Comparison of ENCODE assay signal across 9 cellular contexts in genomic region chr2:159960413-159960812, GRCh38. TPM values are rescaled to one million over a fixed set of nuclear protein-coding genes. Genes with fewer than 3 reads are reported as not detected.
DNase-seq lines count a peak whose midpoint lies in the region; ATAC-seq and TF ChIP-seq lines count a peak whose summit lies in the region.
"Had no signal": no experiment of that assay in that cellular context is flagged by ENCODE, and none has a peak within 500 bp of the region (broad histone marks: within the 10 kb centered on the region; RNA-seq: fewer than 3 reads in every experiment).

No MANE protein-coding gene starts in this region.

- no peak for TF ChIP-seq CTCF in type B pancreatic cell (conservative IDR thresholded peaks at IDR 0.05)

- ATAC-seq in GM21390 (IDR thresholded peaks at IDR 0.05; ENCODE audit: unreplicated experiment) (peak; percentile 39), GM19395 (IDR thresholded peaks at IDR 0.05; ENCODE audit: unreplicated experiment) (no peak), HG03354 (IDR thresholded peaks at IDR 0.05; ENCODE audit: poor library complexity, severe bottlenecking, unreplicated experiment) (no peak)
- ATAC-seq: GM23338 had no signal

- no peaks in the 10 kb centered on the region for H3K36me3 Mint-ChIP-seq in type B pancreatic cell

- H3K4me1 Mint-ChIP-seq in type B pancreatic cell (ENCODE audit: unreplicated experiment): no peaks in the 10 kb centered on the region

- no peak overlapping the region for H3K4me3 Mint-ChIP-seq in type B pancreatic cell
- H3K4me3 Mint-ChIP-seq: GM23338 had no signal

- peaks cover 8% of the 10 kb centered on the region for H3K9me3 Mint-ChIP-seq in type B pancreatic cell
- H3K9me3 Mint-ChIP-seq: GM23338 had no signal

- H3K27ac Mint-ChIP-seq in type B pancreatic cell: no peak overlapping the region
- H3K27ac Mint-ChIP-seq: GM23338 had no signal

- DNase-seq in DMS53 (lab: John Stamatoyannopoulos, UW) (peak; percentile 60), NCI-H226 (peak; percentile 82), glomerular visceral epithelial cell (ENCODE audit: extremely low spot score) (peak; percentile 68), type B pancreatic cell (ENCODE audit: extremely low spot score, unreplicated experiment) (no peak), NCI-H1436 treated with DMSO at 0.1 percent for 48 hours (lab: John Stamatoyannopoulos, UW) (no peak)

- no peaks in the 10 kb centered on the region for H3K27me3 Mint-ChIP-seq in type B pancreatic cell

RNA-seq across cellular contexts. Expression of gene LY75, which starts 55.9 kb away (rescaled TPM):
- 0.29 and 0.74 TPM in 2 replicates for total RNA-seq in type B pancreatic cell (ENCODE audit: low replicate concordance)

Comparison
In these comparisons a context has a peak if more than half of its experiments do, and no peak if none do; other contexts are left out.
1. DNase-seq: peak in DMS53 (single experiment), NCI-H226 (single experiment) and glomerular visceral epithelial cell (single experiment); none in type B pancreatic cell (single experiment) and NCI-H1436 treated with DMSO at 0.1 percent for 48 hours (single experiment).